In the genomic region with DNA sequence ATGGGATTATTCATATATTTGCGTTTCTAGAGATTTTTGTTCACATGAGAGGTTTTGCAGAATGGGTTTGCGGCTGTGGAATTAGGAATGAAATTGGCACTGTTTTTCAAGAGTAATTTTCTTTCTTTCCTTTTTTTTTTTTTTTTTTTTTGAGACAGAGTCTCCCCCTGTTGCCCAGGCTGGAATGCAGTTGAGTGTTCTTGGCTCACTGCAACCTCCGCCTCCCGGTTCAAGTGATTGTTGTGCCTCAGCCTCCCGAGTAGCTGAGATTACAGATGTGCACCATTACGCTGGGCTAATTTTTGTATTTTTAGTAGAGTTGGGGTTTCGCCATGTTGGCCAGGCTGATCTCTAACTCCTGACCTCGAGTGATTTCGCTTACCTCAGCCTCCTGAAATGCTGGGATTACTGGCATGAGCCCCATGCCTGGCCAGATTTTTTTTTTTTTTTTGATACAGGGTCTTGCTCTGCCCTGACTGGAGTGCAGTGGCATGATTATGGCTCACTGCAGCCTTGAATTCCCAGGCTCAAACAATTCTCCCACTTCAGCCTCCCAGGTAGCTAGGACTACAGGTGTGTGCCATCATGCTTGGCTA, we compare ENCODE assay signal across 35 cellular contexts.
"Had no signal": no experiment of that assay in that cellular context is flagged by ENCODE, and none has a peak within 500 bp of the region (broad histone marks: within the 10 kb centered on the region; RNA-seq: fewer than 3 reads in every experiment).

No MANE protein-coding gene starts in this region.

- H3K27ac Mint-ChIP-seq: activated CD4-positive, alpha-beta memory T cell treated with anti-CD3 and anti-CD28 coated beads, Interleukin-2, amount 10 ng/mL, durations not matched to agents 7 days and 5 days; activated CD4-positive, alpha-beta T cell treated with anti-CD3 and anti-CD28 coated beads, Interleukin-2, amount 10 ng/mL, durations not matched to agents 24 days and 14 days; activated naive CD8-positive, alpha-beta T cell; activated T-helper 2 cell treated with anti-CD3 and anti-CD28 coated beads, Interferon-gamma antibody, Interleukin-2, Interleukin-4, amounts not matched to agents 10 μg/mL and 5 μg/mL and 100 μg/mL, durations not matched to agents 14 hours and 24 hours and 36 hours; immature natural killer cell; naive thymus-derived CD4-positive, alpha-beta T cell; stimulated activated memory B cell treated with anti-CD40 and anti-IgM and Interleukin-4, amounts not matched to agents 10 μg/mL and 1 μg/mL and 100 μg/mL, for 72 hours; stimulated activated naive CD8-positive, alpha-beta T cell treated with anti-CD3 and anti-CD28 coated beads, Interleukin-15, amount 100 ng/mL, for 72 hours; T-helper 17 cell had no signal

- H3K9me3 ChIP-seq: breast epithelium, esophagus squamous epithelium, ovary, prostate gland had no signal

- H3K27me3 ChIP-seq: breast epithelium, esophagus squamous epithelium, heart left ventricle, ovary, tibial nerve had no signal

- H3K9me3 Mint-ChIP-seq: activated CD4-positive, alpha-beta memory T cell treated with anti-CD3 and anti-CD28 coated beads, Interleukin-2, amount 10 ng/mL, durations not matched to agents 7 days and 5 days; central memory CD8-positive, alpha-beta T cell; immature natural killer cell; stimulated activated memory B cell treated with anti-CD40 and anti-IgM and Interleukin-4, amounts not matched to agents 10 μg/mL and 1 μg/mL and 100 μg/mL, for 72 hours had no signal

- H3K4me1 ChIP-seq: breast epithelium, esophagus squamous epithelium, prostate gland, tibial nerve had no signal

- H3K4me3 Mint-ChIP-seq: activated CD4-positive, alpha-beta memory T cell treated with anti-CD3 and anti-CD28 coated beads, Interleukin-2, amount 10 ng/mL, durations not matched to agents 7 days and 5 days; activated CD4-positive, alpha-beta T cell treated with anti-CD3 and anti-CD28 coated beads, Interleukin-2, amount 10 ng/mL, durations not matched to agents 24 days and 14 days; activated naive CD8-positive, alpha-beta T cell; central memory CD8-positive, alpha-beta T cell; immature natural killer cell; naive thymus-derived CD4-positive, alpha-beta T cell; stimulated activated memory B cell treated with anti-CD40 and anti-IgM and Interleukin-4, amounts not matched to agents 10 μg/mL and 1 μg/mL and 100 μg/mL, for 72 hours; stimulated activated naive CD8-positive, alpha-beta T cell treated with anti-CD3 and anti-CD28 coated beads, Interleukin-15, amount 100 ng/mL, for 72 hours had no signal

- H3K4me1 Mint-ChIP-seq: activated CD4-positive, alpha-beta memory T cell treated with anti-CD3 and anti-CD28 coated beads, Interleukin-2, amount 10 ng/mL, durations not matched to agents 7 days and 5 days; immature natural killer cell; stimulated activated memory B cell treated with anti-CD40 and anti-IgM and Interleukin-4, amounts not matched to agents 10 μg/mL and 1 μg/mL and 100 μg/mL, for 72 hours; stimulated activated naive CD8-positive, alpha-beta T cell treated with anti-CD3 and anti-CD28 coated beads, Interleukin-15, amount 100 ng/mL, for 72 hours had no signal

- H3K27ac ChIP-seq: breast epithelium, epithelial cell of prostate, esophagus squamous epithelium, heart left ventricle, ovary, prostate gland, tibial nerve, WERI-Rb-1 had no signal

- DNase-seq: activated CD4-positive, alpha-beta memory T cell treated with anti-CD3 and anti-CD28 coated beads, Interleukin-2, amount 10 ng/mL, durations not matched to agents 7 days and 5 days; activated CD4-positive, alpha-beta T cell treated with anti-CD3 and anti-CD28 coated beads, Interleukin-2, amount 10 ng/mL, durations not matched to agents 24 days and 14 days; activated CD8-positive, alpha-beta memory T cell treated with anti-CD3 and anti-CD28 coated beads, Interleukin-2, amount 50 U/mL, for 48 hours; activated T-cell treated with anti-CD3 and anti-CD28 coated beads, Interleukin-2, amount 50 U/mL, for 48 hours; dermis blood vessel endothelial cell; effector CD4-positive, alpha-beta T cell; esophagus squamous epithelium; hypothalamus; immature natural killer cell; kidney; mammary epithelial cell; midbrain; naive thymus-derived CD4-positive, alpha-beta T cell; ovary; retina; stimulated activated CD4-positive, alpha-beta T cell treated with anti-CD3 and anti-CD28 coated beads, Interleukin-1b, Interleukin-23, amount 100 ng/mL, for 48 hours; stimulated activated CD4-positive, alpha-beta T cell treated with anti-CD3 and anti-CD28 coated beads, Interleukin-4, amount 100 ng/mL, for 4 hours; stimulated activated CD8-positive, alpha-beta memory T cell treated with anti-CD3 and anti-CD28 coated beads, Interleukin-4, amount 100 ng/mL, for 48 hours; stimulated activated naive CD8-positive, alpha-beta T cell treated with anti-CD3 and anti-CD28 coated beads, Interleukin-15, amount 100 ng/mL, for 72 hours; substantia nigra; T-helper 17 cell; T1000; WERI-Rb-1 had no signal

- H3K27me3 Mint-ChIP-seq: activated CD4-positive, alpha-beta memory T cell treated with anti-CD3 and anti-CD28 coated beads, Interleukin-2, amount 10 ng/mL, durations not matched to agents 7 days and 5 days; activated CD4-positive, alpha-beta T cell treated with anti-CD3 and anti-CD28 coated beads, Interleukin-2, amount 10 ng/mL, durations not matched to agents 24 days and 14 days; activated naive CD8-positive, alpha-beta T cell; central memory CD8-positive, alpha-beta T cell; naive thymus-derived CD4-positive, alpha-beta T cell; stimulated activated memory B cell treated with anti-CD40 and anti-IgM and Interleukin-4, amounts not matched to agents 10 μg/mL and 1 μg/mL and 100 μg/mL, for 72 hours; stimulated activated naive CD8-positive, alpha-beta T cell treated with anti-CD3 and anti-CD28 coated beads, Interleukin-15, amount 100 ng/mL, for 72 hours; T-helper 17 cell had no signal

- ATAC-seq: activated CD4-positive, CD25-positive, alpha-beta regulatory T cell treated with anti-CD3 and anti-CD28 coated beads, Interleukin-2, amount 50 U/mL, for 24 hours; naive thymus-derived CD4-positive, alpha-beta T cell; SK-N-SH treated with all-trans-retinoic acid at 6 μM for 48 hours; stimulated activated memory B cell treated with anti-CD40 and anti-IgM and Interleukin-4, amounts not matched to agents 10 μg/mL and 1 μg/mL and 100 μg/mL, for 72 hours; stimulated activated naive CD8-positive, alpha-beta T cell treated with anti-CD3 and anti-CD28 coated beads, Interleukin-15, amount 100 ng/mL, for 72 hours; T-helper 17 cell had no signal

- H3K36me3 ChIP-seq: breast epithelium, ovary, prostate gland had no signal

- H3K4me3 ChIP-seq: breast epithelium, esophagus squamous epithelium, heart left ventricle, ovary, prostate gland, smooth muscle cell, tibial nerve had no signal
